ENCODE assay signal across 8 cellular contexts in genomic region chr14:102777711-102778615, GRCh38. TPM values are rescaled to one million over a fixed set of nuclear protein-coding genes. Genes with fewer than 3 reads are reported as not detected.
A peak's percentile ranks its signal among the peaks of the same experiment; 100 is the strongest.
DNase-seq lines count a peak whose midpoint lies in the region; ATAC-seq and TF ChIP-seq lines count a peak whose summit lies in the region.

No MANE protein-coding gene starts in this region.

- no peaks in the 10 kb centered on the region for H3K27me3 ChIP-seq in thoracic aorta (replicated peaks; ENCODE audit: insufficient read depth)

- intact Hi-C loops in mucosa of descending colon (cut with DNase I, micrococcal nuclease), result loop anchor here (10.0 kb wide), 2 partner anchors 137 to 147 kb away; partner anchors contain the start of gene AMN (in 1 of the 2)

- peak; percentile 17 for DNase-seq in endothelial cell (ENCODE audit: low spot score)
- DNase-seq in mucosa of descending colon, result peak in 2 of 3 donors; percentile 33 to 58
- DNase-seq in thoracic aorta (ENCODE audit: low spot score), result no peak
- no peak for DNase-seq in COR-L47 (lab: John Stamatoyannopoulos, UW)

- H3K36me3 ChIP-seq in mucosa of descending colon (ENCODE audit: low read depth), result no peaks in the 10 kb centered on the region
- no peaks in the 10 kb centered on the region for H3K36me3 ChIP-seq in thoracic aorta

- H3K36me3 Mint-ChIP-seq in endothelial cell (ENCODE audit: low read depth, unreplicated experiment), result no peaks in the 10 kb centered on the region

- no peak for TF ChIP-seq CTCF in 22Rv1 (IDR thresholded peaks at IDR 0.05)
- TF ChIP-seq CTCF in WI38 (IDR thresholded peaks at IDR 0.05; ENCODE audit: low read depth, low read length), result no peak
- TF ChIP-seq CTCF in endothelial cell (IDR thresholded peaks at IDR 0.05; ENCODE audit: unreplicated experiment), result no peak
- no peak for TF ChIP-seq CTCF in mucosa of descending colon (IDR thresholded peaks at IDR 0.05)
- no peak for TF ChIP-seq CTCF in thoracic aorta (IDR thresholded peaks at IDR 0.05)

- H3K27ac Mint-ChIP-seq in endothelial cell (ENCODE audit: unreplicated experiment), result no peak overlapping the region

- ATAC-seq in GM18511 (IDR thresholded peaks at IDR 0.05; ENCODE audit: unreplicated experiment), result peak; percentile 14
- peak; percentile 3 for ATAC-seq in HG03196 (IDR thresholded peaks at IDR 0.05; ENCODE audit: unreplicated experiment)
- ATAC-seq in mucosa of descending colon, result peak; percentile 37
- ATAC-seq in thoracic aorta (ENCODE audit: insufficient number of reproducible peaks, low FRiP score, low read depth), result peak; percentile 9

- no peaks in the 10 kb centered on the region for H3K9me3 ChIP-seq in mucosa of descending colon
- H3K9me3 ChIP-seq in thoracic aorta, result no peaks in the 10 kb centered on the region

- H3K4me3 ChIP-seq in WI38 (ENCODE audit: low read depth, low read length), result peak overlapping the region; percentile 81
- H3K4me3 ChIP-seq in mucosa of descending colon, result peak overlapping the region; percentile 75
- peak overlapping the region; percentile 86 for H3K4me3 ChIP-seq in thoracic aorta

- peak overlapping the region; percentile 53 for H3K27ac ChIP-seq in 22Rv1
- peak overlapping the region; percentile 86 to 89 for H3K27ac ChIP-seq in thoracic aorta

- H3K4me1 ChIP-seq in mucosa of descending colon (ENCODE audit: low read depth), result peaks cover 7% of the 10 kb centered on the region
- peaks cover 17 to 20% of the 10 kb centered on the region in 2 donors for H3K4me1 ChIP-seq in thoracic aorta (ENCODE audit: control insufficient read depth in 1 of 2, low read depth in 2 of 2)

- no peaks in the 10 kb centered on the region for H3K9me3 Mint-ChIP-seq in endothelial cell (ENCODE audit: unreplicated experiment)

- peak overlapping the region; percentile 89 for H3K4me3 Mint-ChIP-seq in endothelial cell (ENCODE audit: unreplicated experiment)

- peaks cover 17% of the 10 kb centered on the region for H3K27me3 Mint-ChIP-seq in endothelial cell (ENCODE audit: unreplicated experiment)

- peaks cover 19% of the 10 kb centered on the region for H3K4me1 Mint-ChIP-seq in endothelial cell (ENCODE audit: unreplicated experiment)

RNA-seq across cellular contexts. Expression of gene TRAF3, which starts 0.7 kb away (rescaled TPM):
- 9.7 TPM for total RNA-seq in endothelial cell (ENCODE audit: unreplicated experiment)
- 10 to 100 TPM; 20.9 to 36.0 (median 21.3) TPM for total RNA-seq in mucosa of descending colon
- 10 to 100 TPM; 14.5 to 28.7 TPM for total RNA-seq in thoracic aorta

Comparison
In these comparisons a context has a peak if more than half of its experiments do, and no peak if none do; other contexts are left out.
1. DNase-seq: peak in endothelial cell (single experiment) and mucosa of descending colon (2 of 3); none in thoracic aorta (single experiment) and COR-L47 (single experiment).
2. Peak in every context shown above with its lines, with median percentiles within 50 percentile points of each other: ATAC-seq and H3K4me3 ChIP-seq.